ENCODE assay signal across 1 cellular context in the genomic region with DNA sequence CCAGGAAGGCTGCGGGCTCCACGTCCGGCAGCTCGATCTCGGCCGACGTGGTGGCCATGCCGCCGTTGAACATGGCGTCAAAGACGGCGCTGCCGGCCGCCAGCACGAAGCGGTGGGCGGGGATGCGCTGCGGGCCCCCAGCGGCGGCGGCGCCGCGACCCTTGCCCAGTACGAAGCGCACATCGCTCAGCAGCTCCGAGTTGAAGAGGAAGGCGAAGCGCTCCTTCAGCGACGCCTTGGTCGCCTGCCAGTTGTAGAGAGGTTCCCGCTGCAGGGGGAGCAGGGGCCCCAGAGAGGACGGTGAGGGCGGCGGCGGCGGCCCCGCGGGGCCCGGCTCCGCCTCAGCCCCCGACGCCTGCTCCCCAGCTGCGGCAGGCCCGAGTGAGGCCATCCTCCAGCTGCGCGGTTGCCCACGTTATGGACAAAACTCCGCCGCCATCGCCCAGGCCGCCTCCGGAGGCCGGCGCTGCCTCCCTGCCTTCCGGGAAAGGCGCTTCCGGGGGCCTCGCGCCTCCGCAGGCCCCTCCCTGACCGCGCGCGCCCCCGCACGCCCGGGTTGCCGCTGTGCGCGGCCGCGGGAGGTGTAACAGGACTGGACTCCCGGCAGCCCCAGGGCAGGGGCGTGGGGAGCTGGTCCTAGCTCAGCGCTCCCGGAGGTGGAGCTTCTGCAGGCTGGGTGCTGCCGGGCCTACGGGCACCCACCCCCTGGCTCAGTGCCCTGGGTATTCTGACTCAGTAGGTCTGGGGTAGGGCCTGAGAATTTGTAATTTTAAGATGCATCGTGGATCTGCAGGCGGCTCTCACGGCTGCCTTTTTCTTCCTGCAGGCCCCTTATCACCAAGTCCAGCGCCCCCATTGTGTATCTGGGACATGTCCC.
TF ChIP-seq lines count a peak whose summit lies in the region.

A gene (minus strand): TSS at position 492 of the 877 bp plus-strand sequence. CDS start 101 bp downstream, at position 391.

TF ChIP-seq in HepG2, 621 proteins besides CTCF, POLR2A, EP300 and RAD21 (continued from another document and continues in another):
- TF ChIP-seq, protein P1, sequence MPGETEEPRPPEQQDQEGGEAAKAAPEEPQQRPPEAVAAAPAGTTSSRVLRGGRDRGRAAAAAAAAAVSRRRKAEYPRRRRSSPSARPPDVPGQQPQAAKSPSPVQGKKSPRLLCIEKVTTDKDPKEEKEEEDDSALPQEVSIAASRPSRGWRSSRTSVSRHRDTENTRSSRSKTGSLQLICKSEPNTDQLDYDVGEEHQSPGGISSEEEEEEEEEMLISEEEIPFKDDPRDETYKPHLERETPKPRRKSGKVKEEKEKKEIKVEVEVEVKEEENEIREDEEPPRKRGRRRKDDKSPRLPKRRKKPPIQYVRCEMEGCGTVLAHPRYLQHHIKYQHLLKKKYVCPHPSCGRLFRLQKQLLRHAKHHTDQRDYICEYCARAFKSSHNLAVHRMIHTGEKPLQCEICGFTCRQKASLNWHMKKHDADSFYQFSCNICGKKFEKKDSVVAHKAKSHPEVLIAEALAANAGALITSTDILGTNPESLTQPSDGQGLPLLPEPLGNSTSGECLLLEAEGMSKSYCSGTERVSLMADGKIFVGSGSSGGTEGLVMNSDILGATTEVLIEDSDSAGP (CRISPR knock-in tag; IDR thresholded peaks at IDR 0.05; ENCODE audit: borderline replicate concordance), result peak; percentile 71; the same call in 1 of the 2 replicates
- no peak for TF ChIP-seq TCF7 (IDR thresholded peaks at IDR 0.05; ENCODE audit: low read depth)
- TF ChIP-seq ZFY (CRISPR knock-in tag; IDR thresholded peaks at IDR 0.05), result peak; percentile 95
- TF ChIP-seq, protein P2, sequence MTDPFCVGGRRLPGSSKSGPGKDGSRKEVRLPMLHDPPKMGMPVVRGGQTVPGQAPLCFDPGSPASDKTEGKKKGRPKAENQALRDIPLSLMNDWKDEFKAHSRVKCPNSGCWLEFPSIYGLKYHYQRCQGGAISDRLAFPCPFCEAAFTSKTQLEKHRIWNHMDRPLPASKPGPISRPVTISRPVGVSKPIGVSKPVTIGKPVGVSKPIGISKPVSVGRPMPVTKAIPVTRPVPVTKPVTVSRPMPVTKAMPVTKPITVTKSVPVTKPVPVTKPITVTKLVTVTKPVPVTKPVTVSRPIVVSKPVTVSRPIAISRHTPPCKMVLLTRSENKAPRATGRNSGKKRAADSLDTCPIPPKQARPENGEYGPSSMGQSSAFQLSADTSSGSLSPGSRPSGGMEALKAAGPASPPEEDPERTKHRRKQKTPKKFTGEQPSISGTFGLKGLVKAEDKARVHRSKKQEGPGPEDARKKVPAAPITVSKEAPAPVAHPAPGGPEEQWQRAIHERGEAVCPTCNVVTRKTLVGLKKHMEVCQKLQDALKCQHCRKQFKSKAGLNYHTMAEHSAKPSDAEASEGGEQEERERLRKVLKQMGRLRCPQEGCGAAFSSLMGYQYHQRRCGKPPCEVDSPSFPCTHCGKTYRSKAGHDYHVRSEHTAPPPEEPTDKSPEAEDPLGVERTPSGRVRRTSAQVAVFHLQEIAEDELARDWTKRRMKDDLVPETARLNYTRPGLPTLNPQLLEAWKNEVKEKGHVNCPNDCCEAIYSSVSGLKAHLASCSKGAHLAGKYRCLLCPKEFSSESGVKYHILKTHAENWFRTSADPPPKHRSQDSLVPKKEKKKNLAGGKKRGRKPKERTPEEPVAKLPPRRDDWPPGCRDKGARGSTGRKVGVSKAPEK (CRISPR knock-in tag; IDR thresholded peaks at IDR 0.05; ENCODE audit: borderline replicate concordance), result no peak
- TF ChIP-seq NPAS2 (CRISPR knock-in tag; IDR thresholded peaks at IDR 0.05; ENCODE audit: borderline replicate concordance), result no peak
- TF ChIP-seq FLYWCH1 (CRISPR knock-in tag; IDR thresholded peaks at IDR 0.05), result 0 out of 2 replicates have a peak, but pooled peaks have one; percentile 37
- no peak for TF ChIP-seq ZNF773 (CRISPR knock-in tag; IDR thresholded peaks at IDR 0.05; ENCODE audit: borderline replicate concordance)
- TF ChIP-seq, protein P3, sequence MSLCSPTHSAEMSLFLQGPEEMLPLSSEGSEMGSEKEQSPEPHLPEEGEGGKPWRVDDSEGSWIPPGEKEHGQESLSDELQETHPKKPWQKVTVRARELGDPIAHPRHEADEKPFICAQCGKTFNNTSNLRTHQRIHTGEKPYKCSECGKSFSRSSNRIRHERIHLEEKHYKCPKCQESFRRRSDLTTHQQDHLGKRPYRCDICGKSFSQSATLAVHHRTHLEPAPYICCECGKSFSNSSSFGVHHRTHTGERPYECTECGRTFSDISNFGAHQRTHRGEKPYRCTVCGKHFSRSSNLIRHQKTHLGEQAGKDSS (CRISPR knock-in tag; IDR thresholded peaks at IDR 0.05; ENCODE audit: borderline replicate concordance, low read depth), result peak; percentile 45; the same call in 1 of the 2 replicates
- no peak for TF ChIP-seq MED13 (CRISPR knock-in tag; IDR thresholded peaks at IDR 0.05)
- TF ChIP-seq ZNF143 (CRISPR knock-in tag; IDR thresholded peaks at IDR 0.05), result peak; percentile 83
- TF ChIP-seq, protein P4, sequence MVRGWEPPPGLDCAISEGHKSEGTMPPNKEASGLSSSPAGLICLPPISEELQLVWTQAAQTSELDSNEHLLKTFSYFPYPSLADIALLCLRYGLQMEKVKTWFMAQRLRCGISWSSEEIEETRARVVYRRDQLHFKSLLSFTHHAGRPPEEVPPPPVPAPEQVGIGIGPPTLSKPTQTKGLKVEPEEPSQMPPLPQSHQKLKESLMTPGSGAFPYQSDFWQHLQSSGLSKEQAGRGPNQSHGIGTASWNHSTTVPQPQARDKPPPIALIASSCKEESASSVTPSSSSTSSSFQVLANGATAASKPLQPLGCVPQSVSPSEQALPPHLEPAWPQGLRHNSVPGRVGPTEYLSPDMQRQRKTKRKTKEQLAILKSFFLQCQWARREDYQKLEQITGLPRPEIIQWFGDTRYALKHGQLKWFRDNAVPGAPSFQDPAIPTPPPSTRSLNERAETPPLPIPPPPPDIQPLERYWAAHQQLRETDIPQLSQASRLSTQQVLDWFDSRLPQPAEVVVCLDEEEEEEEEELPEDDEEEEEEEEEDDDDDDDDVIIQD (CRISPR knock-in tag; IDR thresholded peaks at IDR 0.05; ENCODE audit: low read depth), result no peak
- TF ChIP-seq ZNF790 (CRISPR knock-in tag; IDR thresholded peaks at IDR 0.05; ENCODE audit: borderline replicate concordance), result no peak
- no peak for TF ChIP-seq RXRA (CRISPR knock-in tag; IDR thresholded peaks at IDR 0.05)
- TF ChIP-seq NFKB2 (CRISPR knock-in tag; IDR thresholded peaks at IDR 0.05; ENCODE audit: borderline replicate concordance), result peak; percentile 51; the same call in 1 of the 2 replicates
- TF ChIP-seq SETDB1 (CRISPR knock-in tag; IDR thresholded peaks at IDR 0.05; ENCODE audit: borderline replicate concordance), result no peak
- TF ChIP-seq ZNF343 (CRISPR knock-in tag; IDR thresholded peaks at IDR 0.05), result no peak
- TF ChIP-seq TMF1 (CRISPR knock-in tag; IDR thresholded peaks at IDR 0.05; ENCODE audit: low read depth), result no peak
- no peak for TF ChIP-seq PTBP1 (IDR thresholded peaks at IDR 0.05; ENCODE audit: low read depth, low read length, poor library complexity, severe bottlenecking)
- 0 out of 2 replicates have a peak, but pooled peaks have one; percentile 56 for TF ChIP-seq ZNF556 (CRISPR knock-in tag; IDR thresholded peaks at IDR 0.05; ENCODE audit: borderline replicate concordance)
- no peak for TF ChIP-seq LCORL (IDR thresholded peaks at IDR 0.05)
- peak; percentile 30; the same call in 1 of the 2 replicates for TF ChIP-seq LCORL (CRISPR knock-in tag; IDR thresholded peaks at IDR 0.05)
- no peak for TF ChIP-seq KDM3A (CRISPR knock-in tag; IDR thresholded peaks at IDR 0.05; ENCODE audit: low read depth)
- peak; percentile 72 for TF ChIP-seq MEIS2 (CRISPR knock-in tag; IDR thresholded peaks at IDR 0.05)
- no peak; the same call in 1 of the 2 replicates for TF ChIP-seq ZNF383 (CRISPR knock-in tag; IDR thresholded peaks at IDR 0.05; ENCODE audit: borderline replicate concordance)
- no peak for TF ChIP-seq HMGA1 (CRISPR knock-in tag; conservative IDR thresholded peaks at IDR 0.05)
- TF ChIP-seq HDAC6 (IDR thresholded peaks at IDR 0.05; ENCODE audit: low read depth, low read length), result no peak
- no peak for TF ChIP-seq ATRX (CRISPR knock-in tag; IDR thresholded peaks at IDR 0.05; ENCODE audit: borderline replicate concordance)
- no peak for TF ChIP-seq ZNF550 (CRISPR knock-in tag; IDR thresholded peaks at IDR 0.05; ENCODE audit: borderline replicate concordance)
- peak; percentile 63; the same call in 1 of the 2 replicates for TF ChIP-seq SMAD1 (CRISPR knock-in tag; IDR thresholded peaks at IDR 0.05; ENCODE audit: borderline replicate concordance, low read depth)
- TF ChIP-seq ZKSCAN8 (CRISPR knock-in tag; IDR thresholded peaks at IDR 0.05; ENCODE audit: borderline replicate concordance), result no peak; the same call in 1 of the 2 replicates
- TF ChIP-seq, protein P5, sequence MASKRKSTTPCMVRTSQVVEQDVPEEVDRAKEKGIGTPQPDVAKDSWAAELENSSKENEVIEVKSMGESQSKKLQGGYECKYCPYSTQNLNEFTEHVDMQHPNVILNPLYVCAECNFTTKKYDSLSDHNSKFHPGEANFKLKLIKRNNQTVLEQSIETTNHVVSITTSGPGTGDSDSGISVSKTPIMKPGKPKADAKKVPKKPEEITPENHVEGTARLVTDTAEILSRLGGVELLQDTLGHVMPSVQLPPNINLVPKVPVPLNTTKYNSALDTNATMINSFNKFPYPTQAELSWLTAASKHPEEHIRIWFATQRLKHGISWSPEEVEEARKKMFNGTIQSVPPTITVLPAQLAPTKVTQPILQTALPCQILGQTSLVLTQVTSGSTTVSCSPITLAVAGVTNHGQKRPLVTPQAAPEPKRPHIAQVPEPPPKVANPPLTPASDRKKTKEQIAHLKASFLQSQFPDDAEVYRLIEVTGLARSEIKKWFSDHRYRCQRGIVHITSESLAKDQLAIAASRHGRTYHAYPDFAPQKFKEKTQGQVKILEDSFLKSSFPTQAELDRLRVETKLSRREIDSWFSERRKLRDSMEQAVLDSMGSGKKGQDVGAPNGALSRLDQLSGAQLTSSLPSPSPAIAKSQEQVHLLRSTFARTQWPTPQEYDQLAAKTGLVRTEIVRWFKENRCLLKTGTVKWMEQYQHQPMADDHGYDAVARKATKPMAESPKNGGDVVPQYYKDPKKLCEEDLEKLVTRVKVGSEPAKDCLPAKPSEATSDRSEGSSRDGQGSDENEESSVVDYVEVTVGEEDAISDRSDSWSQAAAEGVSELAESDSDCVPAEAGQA (IDR thresholded peaks at IDR 0.05; ENCODE audit: low read depth), result no peak
- TF ChIP-seq, protein P5 (CRISPR knock-in tag; IDR thresholded peaks at IDR 0.05; ENCODE audit: borderline replicate concordance), result no peak
- TF ChIP-seq KLF9 (CRISPR knock-in tag; IDR thresholded peaks at IDR 0.05; ENCODE audit: low read depth), result no peak
- no peak for TF ChIP-seq PCBP1 (IDR thresholded peaks at IDR 0.05; ENCODE audit: borderline replicate concordance, low read depth, low read length)
- peak; percentile 88 for TF ChIP-seq ERF (CRISPR knock-in tag; IDR thresholded peaks at IDR 0.05)
- no peak for TF ChIP-seq ZNF816 (CRISPR knock-in tag; IDR thresholded peaks at IDR 0.05; ENCODE audit: borderline replicate concordance)
- peak; percentile 83 for TF ChIP-seq SPEN (CRISPR knock-in tag; IDR thresholded peaks at IDR 0.05; ENCODE audit: low read depth)
- no peak for TF ChIP-seq ZC3H4 (CRISPR knock-in tag; IDR thresholded peaks at IDR 0.05; ENCODE audit: borderline replicate concordance)
- no peak for TF ChIP-seq ZNF780A (CRISPR knock-in tag; IDR thresholded peaks at IDR 0.05)
- TF ChIP-seq, protein P6, sequence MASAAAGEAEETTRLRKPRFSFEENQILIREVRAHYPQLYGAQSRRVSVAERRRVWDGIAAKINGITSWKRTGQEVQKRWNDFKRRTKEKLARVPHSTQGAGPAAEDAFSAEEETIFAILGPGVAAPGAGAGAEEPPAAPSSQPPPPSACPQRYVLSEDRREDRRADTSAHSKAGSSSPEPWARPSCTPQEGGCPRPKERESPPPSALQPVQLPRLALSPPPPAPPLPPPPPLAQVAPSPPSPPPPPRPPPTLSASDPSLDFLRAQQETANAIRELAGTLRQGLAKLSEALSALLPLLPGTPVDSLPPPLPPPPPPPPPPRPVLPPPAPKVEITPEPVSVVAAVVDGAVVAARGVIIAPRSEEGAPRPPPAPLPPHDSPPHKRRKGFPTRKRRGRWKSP (CRISPR knock-in tag; IDR thresholded peaks at IDR 0.05), result peak; percentile 51; the same call in 1 of the 2 replicates
- no peak for TF ChIP-seq IKZF1 (IDR thresholded peaks at IDR 0.05)
- TF ChIP-seq, protein P7, sequence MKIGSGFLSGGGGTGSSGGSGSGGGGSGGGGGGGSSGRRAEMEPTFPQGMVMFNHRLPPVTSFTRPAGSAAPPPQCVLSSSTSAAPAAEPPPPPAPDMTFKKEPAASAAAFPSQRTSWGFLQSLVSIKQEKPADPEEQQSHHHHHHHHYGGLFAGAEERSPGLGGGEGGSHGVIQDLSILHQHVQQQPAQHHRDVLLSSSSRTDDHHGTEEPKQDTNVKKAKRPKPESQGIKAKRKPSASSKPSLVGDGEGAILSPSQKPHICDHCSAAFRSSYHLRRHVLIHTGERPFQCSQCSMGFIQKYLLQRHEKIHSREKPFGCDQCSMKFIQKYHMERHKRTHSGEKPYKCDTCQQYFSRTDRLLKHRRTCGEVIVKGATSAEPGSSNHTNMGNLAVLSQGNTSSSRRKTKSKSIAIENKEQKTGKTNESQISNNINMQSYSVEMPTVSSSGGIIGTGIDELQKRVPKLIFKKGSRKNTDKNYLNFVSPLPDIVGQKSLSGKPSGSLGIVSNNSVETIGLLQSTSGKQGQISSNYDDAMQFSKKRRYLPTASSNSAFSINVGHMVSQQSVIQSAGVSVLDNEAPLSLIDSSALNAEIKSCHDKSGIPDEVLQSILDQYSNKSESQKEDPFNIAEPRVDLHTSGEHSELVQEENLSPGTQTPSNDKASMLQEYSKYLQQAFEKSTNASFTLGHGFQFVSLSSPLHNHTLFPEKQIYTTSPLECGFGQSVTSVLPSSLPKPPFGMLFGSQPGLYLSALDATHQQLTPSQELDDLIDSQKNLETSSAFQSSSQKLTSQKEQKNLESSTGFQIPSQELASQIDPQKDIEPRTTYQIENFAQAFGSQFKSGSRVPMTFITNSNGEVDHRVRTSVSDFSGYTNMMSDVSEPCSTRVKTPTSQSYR (CRISPR knock-in tag; IDR thresholded peaks at IDR 0.05; ENCODE audit: borderline replicate concordance), result peak; percentile 4; the same call in 1 of the 2 replicates
- TF ChIP-seq ZNF468 (CRISPR knock-in tag; IDR thresholded peaks at IDR 0.05), result no peak
- no peak for TF ChIP-seq NFKBIZ (CRISPR knock-in tag; IDR thresholded peaks at IDR 0.05)
